ENCODE assay signal across 1 cellular context in the genomic region with DNA sequence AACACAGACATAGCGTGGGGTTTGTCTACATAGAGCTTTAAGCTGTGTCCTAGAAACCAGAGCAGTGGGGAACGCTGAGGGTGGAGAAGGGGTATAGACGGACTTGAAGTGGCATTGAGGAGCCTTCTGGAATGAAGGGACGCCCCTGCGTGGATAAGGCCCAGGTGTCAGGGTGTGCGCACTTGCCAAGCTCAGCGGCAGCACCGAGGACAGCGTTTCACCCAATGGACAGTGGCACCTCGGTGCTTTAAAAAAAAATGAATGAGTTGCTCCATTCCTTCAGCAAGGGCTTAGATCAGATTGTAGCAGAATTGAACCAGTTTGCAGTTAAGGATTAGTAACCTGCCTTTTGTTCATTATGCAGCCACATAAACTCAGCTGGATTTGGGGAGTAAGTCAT.
TF ChIP-seq lines count a peak whose summit lies in the region.

No MANE protein-coding gene starts in this region.

TF ChIP-seq in WTC11, 78 proteins besides CTCF, POLR2A, EP300 and RAD21:
- TF ChIP-seq MYBL2 (CRISPR knock-in tag; IDR thresholded peaks at IDR 0.05) = no peak
- no peak for TF ChIP-seq SOX15 (CRISPR knock-in tag; IDR thresholded peaks at IDR 0.05)
- no peak for TF ChIP-seq ESRRA (CRISPR knock-in tag; IDR thresholded peaks at IDR 0.05; ENCODE audit: borderline replicate concordance)
- no peak for TF ChIP-seq JUN (CRISPR knock-in tag; IDR thresholded peaks at IDR 0.05)
- TF ChIP-seq ARID4B (CRISPR knock-in tag; IDR thresholded peaks at IDR 0.05; ENCODE audit: borderline replicate concordance) = no peak
- TF ChIP-seq CREM (CRISPR knock-in tag; IDR thresholded peaks at IDR 0.05) = no peak
- no peak for TF ChIP-seq ELF4 (CRISPR knock-in tag; IDR thresholded peaks at IDR 0.05; ENCODE audit: low read depth)
- no peak for TF ChIP-seq FOXK1 (CRISPR knock-in tag; IDR thresholded peaks at IDR 0.05)
- no peak for TF ChIP-seq STAT6 (CRISPR knock-in tag; conservative IDR thresholded peaks at IDR 0.05; ENCODE audit: low read depth)
- TF ChIP-seq, protein P1, sequence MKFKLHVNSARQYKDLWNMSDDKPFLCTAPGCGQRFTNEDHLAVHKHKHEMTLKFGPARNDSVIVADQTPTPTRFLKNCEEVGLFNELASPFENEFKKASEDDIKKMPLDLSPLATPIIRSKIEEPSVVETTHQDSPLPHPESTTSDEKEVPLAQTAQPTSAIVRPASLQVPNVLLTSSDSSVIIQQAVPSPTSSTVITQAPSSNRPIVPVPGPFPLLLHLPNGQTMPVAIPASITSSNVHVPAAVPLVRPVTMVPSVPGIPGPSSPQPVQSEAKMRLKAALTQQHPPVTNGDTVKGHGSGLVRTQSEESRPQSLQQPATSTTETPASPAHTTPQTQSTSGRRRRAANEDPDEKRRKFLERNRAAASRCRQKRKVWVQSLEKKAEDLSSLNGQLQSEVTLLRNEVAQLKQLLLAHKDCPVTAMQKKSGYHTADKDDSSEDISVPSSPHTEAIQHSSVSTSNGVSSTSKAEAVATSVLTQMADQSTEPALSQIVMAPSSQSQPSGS (CRISPR knock-in tag; IDR thresholded peaks at IDR 0.05; ENCODE audit: borderline replicate concordance, low read depth) = no peak
- TF ChIP-seq MXD4 (CRISPR knock-in tag; IDR thresholded peaks at IDR 0.05; ENCODE audit: borderline replicate concordance) = no peak
- TF ChIP-seq, protein P2, sequence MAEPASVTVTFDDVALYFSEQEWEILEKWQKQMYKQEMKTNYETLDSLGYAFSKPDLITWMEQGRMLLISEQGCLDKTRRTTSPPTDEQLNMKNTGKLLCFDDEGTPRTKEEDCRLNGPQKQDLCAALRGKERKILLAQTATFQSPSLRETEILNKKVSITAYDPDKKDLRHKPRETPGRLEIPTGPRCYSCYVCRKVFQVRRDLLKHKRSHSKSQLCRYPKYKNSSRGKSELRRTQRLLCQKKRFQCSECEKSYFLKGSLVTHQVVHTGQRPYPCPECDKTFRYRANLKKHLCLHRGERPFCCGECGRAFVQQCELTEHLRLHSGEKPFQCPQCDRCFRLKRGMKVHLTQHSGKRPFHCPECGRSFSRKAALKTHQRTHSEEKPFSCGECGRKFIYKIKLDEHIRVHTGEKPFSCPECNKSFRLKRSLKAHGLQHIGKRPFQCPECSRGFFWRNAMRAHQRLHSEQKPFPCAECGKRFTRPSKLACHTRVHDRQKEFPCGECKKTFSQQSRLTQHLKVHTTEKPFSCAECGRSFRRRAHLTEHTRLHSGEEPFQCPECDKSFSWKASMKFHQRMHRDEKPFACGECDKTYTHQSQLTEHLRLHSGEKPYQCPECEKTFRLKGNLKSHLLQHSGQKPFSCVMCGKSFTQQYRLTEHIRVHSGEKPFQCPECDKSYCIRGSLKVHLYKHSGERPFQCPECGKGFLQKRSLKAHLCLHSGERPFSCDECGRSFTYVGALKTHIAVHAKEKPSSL (CRISPR knock-in tag; conservative IDR thresholded peaks at IDR 0.05) = no peak
- TF ChIP-seq, protein P3, sequence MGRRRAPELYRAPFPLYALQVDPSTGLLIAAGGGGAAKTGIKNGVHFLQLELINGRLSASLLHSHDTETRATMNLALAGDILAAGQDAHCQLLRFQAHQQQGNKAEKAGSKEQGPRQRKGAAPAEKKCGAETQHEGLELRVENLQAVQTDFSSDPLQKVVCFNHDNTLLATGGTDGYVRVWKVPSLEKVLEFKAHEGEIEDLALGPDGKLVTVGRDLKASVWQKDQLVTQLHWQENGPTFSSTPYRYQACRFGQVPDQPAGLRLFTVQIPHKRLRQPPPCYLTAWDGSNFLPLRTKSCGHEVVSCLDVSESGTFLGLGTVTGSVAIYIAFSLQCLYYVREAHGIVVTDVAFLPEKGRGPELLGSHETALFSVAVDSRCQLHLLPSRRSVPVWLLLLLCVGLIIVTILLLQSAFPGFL (CRISPR knock-in tag; IDR thresholded peaks at IDR 0.05; ENCODE audit: borderline replicate concordance) = no peak
- no peak for TF ChIP-seq HMGXB4 (CRISPR knock-in tag; IDR thresholded peaks at IDR 0.05)
- no peak for TF ChIP-seq ZNF317 (CRISPR knock-in tag; IDR thresholded peaks at IDR 0.05; ENCODE audit: borderline replicate concordance, low read depth)
- TF ChIP-seq OVOL2 (CRISPR knock-in tag; IDR thresholded peaks at IDR 0.05; ENCODE audit: borderline replicate concordance) = no peak
- TF ChIP-seq TEAD4 (CRISPR knock-in tag; IDR thresholded peaks at IDR 0.05) = no peak
- TF ChIP-seq TP53 (CRISPR knock-in tag; IDR thresholded peaks at IDR 0.05) = no peak
- TF ChIP-seq ZNF232 (CRISPR knock-in tag; IDR thresholded peaks at IDR 0.05) = no peak
- TF ChIP-seq JAZF1 (CRISPR knock-in tag; IDR thresholded peaks at IDR 0.05) = no peak
